In the genomic region with DNA sequence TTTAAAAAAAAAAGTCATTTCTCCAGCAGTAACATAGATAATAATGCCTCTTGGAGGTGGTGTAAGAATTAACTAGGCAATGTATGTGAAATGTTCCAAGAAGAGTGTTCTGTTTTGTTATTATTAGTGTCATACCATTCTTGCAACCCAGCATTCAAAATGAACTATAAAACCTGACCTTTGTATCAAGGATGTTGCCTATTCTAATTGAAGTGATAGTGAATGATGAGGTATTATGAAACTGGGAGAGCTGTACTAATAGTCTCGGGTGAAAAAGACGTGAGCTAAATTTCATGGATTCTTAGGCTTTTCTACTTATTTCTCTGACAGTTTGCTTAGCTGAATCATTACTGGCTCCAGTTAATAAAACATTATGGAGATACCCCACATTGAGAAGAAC, we compare ENCODE assay signal across 33 cellular contexts.
"Had no signal": no experiment of that assay in that cellular context is flagged by ENCODE, and none has a peak within 500 bp of the region (broad histone marks: within the 10 kb centered on the region; RNA-seq: fewer than 3 reads in every experiment).

No MANE protein-coding gene starts in this region.

- FAIRE-seq: TTC549 had no signal

- DNase-seq: activated B cell treated with CpG ODN at 0.5 μM for 24 hours; activated CD4-positive, alpha-beta memory T cell treated with anti-CD3 and anti-CD28 coated beads for 36 hours; activated CD4-positive, alpha-beta T cell treated with anti-CD3 and anti-CD28 coated beads for 4 hours; activated CD4-positive, alpha-beta T cell treated with anti-CD3 and anti-CD28 coated beads, Interleukin-2, amount 10 ng/mL, durations not matched to agents 24 days and 14 days; activated CD4-positive, alpha-beta T cell treated with anti-CD3 and anti-CD28 coated beads, Interleukin-2, amount 50 U/mL, for 1 hour; activated CD4-positive, alpha-beta T cell treated with anti-CD3 and anti-CD28 coated beads, Interleukin-2, amount 50 U/mL, for 4 hours; activated CD4-positive, CD25-positive, alpha-beta regulatory T cell treated with anti-CD3 and anti-CD28 coated beads, Interleukin-2, amount 50 U/mL, for 72 hours; activated CD8-positive, alpha-beta memory T cell treated with anti-CD3 and anti-CD28 coated beads, Interleukin-2, amount 50 U/mL, for 4 hours; activated CD8-positive, alpha-beta T cell treated with anti-CD3 and anti-CD28 coated beads for 36 hours; activated effector memory CD4-positive, alpha-beta T cell treated with anti-CD3 and anti-CD28 coated beads, Interleukin-2, amount 50 U/mL, for 16 hours; activated gamma-delta T cell treated with Interleukin-2 at 50 U/mL for 16 hours; activated naive CD4-positive, alpha-beta T cell; activated naive CD4-positive, alpha-beta T cell treated with anti-CD3 and anti-CD28 coated beads for 36 hours; activated naive CD4-positive, alpha-beta T cell treated with anti-CD3 and anti-CD28 coated beads, Interleukin-2, amount 50 U/mL, for 16 hours; activated naive CD8-positive, alpha-beta T cell treated with anti-CD3 and anti-CD28 coated beads for 36 hours; activated T-cell treated with anti-CD3 and anti-CD28 coated beads for 4 hours; activated T-cell treated with anti-CD3 and anti-CD28 coated beads, Interleukin-2, amount 50 U/mL, for 1 hour; activated T-cell treated with anti-CD3 and anti-CD28 coated beads, Interleukin-2, amount 50 U/mL, for 4 hours; activated T-cell treated with anti-CD3 and anti-CD28 coated beads, Interleukin-2, amount 50 U/mL, for 72 hours; adrenal gland; amniotic stem cell; aorta; body of pancreas; brain microvascular endothelial cell; central memory CD4-positive, alpha-beta T cell; T-helper 1 cell; T-helper 2 cell; T-helper 9 cell had no signal

- H3K36me3 ChIP-seq: adrenal gland, brain microvascular endothelial cell, breast epithelium had no signal

- ATAC-seq: activated CD8-positive, alpha-beta T cell treated with anti-CD3 and anti-CD28 coated beads for 36 hours; activated naive CD4-positive, alpha-beta T cell treated with anti-CD3 and anti-CD28 coated beads, Interleukin-2, amount 50 U/mL, for 72 hours; activated T-cell treated with anti-CD3 and anti-CD28 coated beads, Interleukin-2, amount 50 U/mL, for 4 hours; activated T-cell treated with anti-CD3 and anti-CD28 coated beads, Interleukin-2, amount 50 U/mL, for 72 hours; activated T-helper 17 cell treated with anti-CD3 and anti-CD28 coated beads, Interleukin-2, amount 50 U/mL, for 72 hours; body of pancreas had no signal

- H3K4me1 ChIP-seq: body of pancreas, breast epithelium had no signal

- H3K27me3 ChIP-seq: adrenal gland, body of pancreas, brain microvascular endothelial cell, breast epithelium had no signal

- H3K4me3 ChIP-seq: adrenal gland, body of pancreas, breast epithelium had no signal

- H3K9me3 ChIP-seq: adrenal gland, body of pancreas, breast epithelium had no signal

- H3K27ac ChIP-seq: adrenal gland, body of pancreas, brain microvascular endothelial cell, VCaP had no signal
